20 cellular contexts compared by ENCODE assay signal in genomic region chr22:38858492-38858891, GRCh38.
"Had no signal": no experiment of that assay in that cellular context is flagged by ENCODE, and none has a peak within 500 bp of the region (broad histone marks: within the 10 kb centered on the region; RNA-seq: fewer than 3 reads in every experiment).

No MANE protein-coding gene starts in this region.

- H3K36me3 ChIP-seq: heart left ventricle, right atrium auricular region had no signal

- H3K4me1 Mint-ChIP-seq: mesothelial cell of epicardium had no signal

- H3K9me3 ChIP-seq: heart left ventricle, neutrophil, right atrium auricular region had no signal

- DNase-seq: cortex of kidney; dorsolateral prefrontal cortex; effector memory CD4-positive, alpha-beta T cell; heart left ventricle; hypothalamus; kidney glomerular epithelial cell; mammary epithelial cell; natural killer cell; stimulated activated CD4-positive, alpha-beta T cell treated with anti-CD3 and anti-CD28 coated beads, Interleukin-2, amount 100 ng/mL, for 48 hours; stimulated activated naive CD4-positive, alpha-beta T cell treated with Interleukin-2 at 50 U/mL for 16 hours; trophoblast cell had no signal

- H3K27ac Mint-ChIP-seq: mesothelial cell of epicardium, natural killer cell had no signal

- ATAC-seq: esophagus mucosa, heart left ventricle, left lobe of liver, natural killer cell had no signal

- H3K9me3 Mint-ChIP-seq: mesothelial cell of epicardium, natural killer cell had no signal

- H3K27ac ChIP-seq: dorsolateral prefrontal cortex, heart left ventricle, neutrophil, right atrium auricular region had no signal

- H3K36me3 Mint-ChIP-seq: mesothelial cell of epicardium, natural killer cell had no signal

- H3K4me2 ChIP-seq: smooth muscle cell had no signal

- H3K27me3 ChIP-seq: dorsolateral prefrontal cortex, heart left ventricle, right atrium auricular region had no signal

- H3K4me3 ChIP-seq: dorsolateral prefrontal cortex, heart left ventricle, right atrium auricular region, smooth muscle cell had no signal

- H3K4me3 Mint-ChIP-seq: mesothelial cell of epicardium, natural killer cell had no signal

- FAIRE-seq: endometrium, frontal cortex, islet of Langerhans had no signal
